In the genomic region with DNA sequence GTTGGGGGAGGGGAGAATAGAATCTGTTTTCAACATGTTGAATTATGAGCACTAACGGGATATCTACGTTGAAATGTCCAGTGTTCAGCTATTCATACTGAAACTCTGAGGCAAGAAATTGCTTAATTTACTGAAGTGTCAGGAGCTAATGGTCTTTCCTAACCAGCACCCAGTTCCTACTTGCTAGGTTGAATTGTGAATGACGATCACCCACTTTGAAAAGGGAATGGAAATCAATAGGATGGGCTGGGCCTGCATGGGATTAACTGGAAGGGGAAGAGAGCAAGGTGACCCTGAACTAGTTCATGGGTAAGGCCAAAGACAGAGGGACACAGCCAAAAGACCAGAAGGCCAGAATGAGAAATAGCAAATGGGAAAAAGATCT, we compare ENCODE assay signal across 2 cellular contexts.
TF ChIP-seq lines count a peak whose summit lies in the region.

No MANE protein-coding gene starts in this region.

TF ChIP-seq in A549, 52 proteins besides CTCF, POLR2A, EP300 and RAD21:
- TF ChIP-seq HES2 (IDR thresholded peaks at IDR 0.05) (no peak), MYC (IDR thresholded peaks at IDR 0.05; ENCODE audit: borderline replicate concordance, low read length) (no peak)

TF ChIP-seq in IMR-90, 13 proteins besides CTCF, POLR2A, EP300 and RAD21:
- TF ChIP-seq MXI1 (IDR thresholded peaks at IDR 0.05; ENCODE audit: borderline replicate concordance, low read depth, low read length) (no peak), BHLHE40 (IDR thresholded peaks at IDR 0.05; ENCODE audit: low read depth, low read length) (no peak), CEBPB (IDR thresholded peaks at IDR 0.05; ENCODE audit: low read depth, low read length) (no peak), CHD1 (IDR thresholded peaks at IDR 0.05; ENCODE audit: low read depth, low read length) (no peak), MAZ (IDR thresholded peaks at IDR 0.05; ENCODE audit: borderline replicate concordance, low read depth, low read length) (no peak), SMC3 (IDR thresholded peaks at IDR 0.05; ENCODE audit: low read depth, low read length) (no peak), RCOR1 (IDR thresholded peaks at IDR 0.05; ENCODE audit: insufficient replicate concordance, low read length) (no peak), MAFK (IDR thresholded peaks at IDR 0.05; ENCODE audit: low read depth, low read length) (no peak), FOS (IDR thresholded peaks at IDR 0.05; ENCODE audit: low read depth, low read length) (no peak), NFE2L2 (IDR thresholded peaks at IDR 0.05; ENCODE audit: low read depth, low read length) (no peak), RFX5 (IDR thresholded peaks at IDR 0.05; ENCODE audit: low read depth, low read length) (no peak)
- TF ChIP-seq, protein P1, sequence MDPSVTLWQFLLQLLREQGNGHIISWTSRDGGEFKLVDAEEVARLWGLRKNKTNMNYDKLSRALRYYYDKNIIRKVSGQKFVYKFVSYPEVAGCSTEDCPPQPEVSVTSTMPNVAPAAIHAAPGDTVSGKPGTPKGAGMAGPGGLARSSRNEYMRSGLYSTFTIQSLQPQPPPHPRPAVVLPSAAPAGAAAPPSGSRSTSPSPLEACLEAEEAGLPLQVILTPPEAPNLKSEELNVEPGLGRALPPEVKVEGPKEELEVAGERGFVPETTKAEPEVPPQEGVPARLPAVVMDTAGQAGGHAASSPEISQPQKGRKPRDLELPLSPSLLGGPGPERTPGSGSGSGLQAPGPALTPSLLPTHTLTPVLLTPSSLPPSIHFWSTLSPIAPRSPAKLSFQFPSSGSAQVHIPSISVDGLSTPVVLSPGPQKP (IDR thresholded peaks at IDR 0.05; ENCODE audit: borderline replicate concordance, low read depth, low read length) = no peak
- TF ChIP-seq, protein P2, sequence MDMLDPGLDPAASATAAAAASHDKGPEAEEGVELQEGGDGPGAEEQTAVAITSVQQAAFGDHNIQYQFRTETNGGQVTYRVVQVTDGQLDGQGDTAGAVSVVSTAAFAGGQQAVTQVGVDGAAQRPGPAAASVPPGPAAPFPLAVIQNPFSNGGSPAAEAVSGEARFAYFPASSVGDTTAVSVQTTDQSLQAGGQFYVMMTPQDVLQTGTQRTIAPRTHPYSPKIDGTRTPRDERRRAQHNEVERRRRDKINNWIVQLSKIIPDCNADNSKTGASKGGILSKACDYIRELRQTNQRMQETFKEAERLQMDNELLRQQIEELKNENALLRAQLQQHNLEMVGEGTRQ (IDR thresholded peaks at IDR 0.05; ENCODE audit: low read depth, low read length) = no peak
